In genomic region chr12:124921200-124922008, GRCh38 we compare ENCODE assay signal across 8 cellular contexts.
A peak's percentile ranks its signal among the peaks of the same experiment; 100 is the strongest.
DNase-seq lines count a peak whose midpoint lies in the region; ATAC-seq and FAIRE-seq lines count a peak whose summit lies in the region.

No MANE protein-coding gene starts in this region.

- H3K27ac Mint-ChIP-seq in stimulated activated memory B cell treated with anti-CD40 and anti-IgM and Interleukin-4, amounts not matched to agents 10 μg/mL and 1 μg/mL and 100 μg/mL, for 72 hours = peak overlapping the region; percentile 100

- H3K27ac ChIP-seq in cingulate gyrus (ENCODE audit: low read depth, low read length) = peak overlapping the region; percentile 96

- H3K4me3 Mint-ChIP-seq in stimulated activated memory B cell treated with anti-CD40 and anti-IgM and Interleukin-4, amounts not matched to agents 10 μg/mL and 1 μg/mL and 100 μg/mL, for 72 hours = peak overlapping the region; percentile 84

- H3K27me3 Mint-ChIP-seq in stimulated activated memory B cell treated with anti-CD40 and anti-IgM and Interleukin-4, amounts not matched to agents 10 μg/mL and 1 μg/mL and 100 μg/mL, for 72 hours = no peaks in the 10 kb centered on the region

- H3K9me3 Mint-ChIP-seq in stimulated activated memory B cell treated with anti-CD40 and anti-IgM and Interleukin-4, amounts not matched to agents 10 μg/mL and 1 μg/mL and 100 μg/mL, for 72 hours = no peaks in the 10 kb centered on the region

- H3K4me1 Mint-ChIP-seq in stimulated activated memory B cell treated with anti-CD40 and anti-IgM and Interleukin-4, amounts not matched to agents 10 μg/mL and 1 μg/mL and 100 μg/mL, for 72 hours = peaks cover 75% of the 10 kb centered on the region

- peak; percentile 64 for DNase-seq in T-helper 22 cell (ENCODE audit: low read depth)
- DNase-seq in medulla oblongata (ENCODE audit: extremely low spot score) = peak; percentile 79
- DNase-seq in urothelium cell line (ENCODE audit: low spot score) = no peak
- no peak for DNase-seq in NCI-H1417 (lab: John Stamatoyannopoulos, UW)

- H3K36me3 Mint-ChIP-seq in stimulated activated memory B cell treated with anti-CD40 and anti-IgM and Interleukin-4, amounts not matched to agents 10 μg/mL and 1 μg/mL and 100 μg/mL, for 72 hours = no peaks in the 10 kb centered on the region

- FAIRE-seq in urothelium cell line (lab: Jason Lieb, UNC) = no peak

- ATAC-seq in GM19025 (IDR thresholded peaks at IDR 0.05; ENCODE audit: low read depth, unreplicated experiment) = peak; percentile 40
- peak; percentile 36 for ATAC-seq in HG03103 (IDR thresholded peaks at IDR 0.05; ENCODE audit: low read depth, unreplicated experiment)
- ATAC-seq in stimulated activated memory B cell treated with anti-CD40 and anti-IgM and Interleukin-4, amounts not matched to agents 10 μg/mL and 1 μg/mL and 100 μg/mL, for 72 hours = peak; percentile 84

Comparison
In these comparisons a context has a peak if more than half of its experiments do, and no peak if none do; other contexts are left out.
1. DNase-seq: peak in T-helper 22 cell (single experiment) and medulla oblongata (single experiment); none in urothelium cell line (single experiment) and NCI-H1417 (0 of 3).
2. Peak in every context shown above with its lines, with median percentiles within 50 percentile points of each other: ATAC-seq.